In the genomic region with DNA sequence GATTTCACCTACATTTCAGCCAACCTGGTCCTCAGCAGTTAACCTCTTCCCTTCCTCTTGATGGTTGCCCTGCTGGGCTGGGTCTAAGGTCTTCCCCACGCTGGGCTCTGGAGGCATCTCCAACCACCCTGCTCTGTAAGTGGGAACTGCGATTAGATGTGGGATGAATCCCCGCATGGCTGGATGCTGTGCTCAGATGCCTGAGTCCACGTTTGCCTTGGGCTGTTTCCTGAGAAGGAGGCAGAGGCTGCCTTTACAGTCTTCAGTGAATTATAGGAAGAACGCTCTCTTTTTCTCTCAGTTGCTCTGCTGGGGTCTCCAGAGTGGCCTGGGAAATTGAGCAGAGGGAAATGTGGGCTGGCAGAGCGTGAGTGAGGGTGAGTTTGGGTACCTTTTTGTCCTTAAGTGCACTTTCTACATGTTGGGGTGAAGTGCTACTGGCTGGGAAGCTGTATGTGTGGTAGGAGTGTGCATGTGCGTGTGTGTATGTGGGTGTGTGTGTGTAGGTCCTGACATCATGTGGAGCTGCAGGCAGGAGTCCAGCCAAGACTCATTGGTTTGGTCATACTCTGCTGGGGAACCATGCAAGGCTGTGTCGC, we compare ENCODE assay signal across 10 cellular contexts. TPM values are rescaled to one million over a fixed set of nuclear protein-coding genes. Genes with fewer than 3 reads are reported as not detected.
DNase-seq lines count a peak whose midpoint lies in the region; ATAC-seq and TF ChIP-seq lines count a peak whose summit lies in the region.
"Had no signal": no experiment of that assay in that cellular context is flagged by ENCODE, and none has a peak within 500 bp of the region (broad histone marks: within the 10 kb centered on the region; RNA-seq: fewer than 3 reads in every experiment).

No MANE protein-coding gene starts in this region.

- CTCF ChIA-PET in activated B cell treated with CpG ODN at 0.5 μM for 24 hours (lab: Charles Lee) (no interaction called here), A673 (lab: Charles Lee) (no interaction called here)

- peaks cover 3% of the 10 kb centered on the region for H3K9me3 Mint-ChIP-seq in activated B cell treated with CpG ODN at 0.5 μM for 24 hours
- H3K9me3 Mint-ChIP-seq in effector memory CD8-positive, alpha-beta T cell = peaks cover 2 to 7% of the 10 kb centered on the region in 2 donors

- H3K79me2 ChIP-seq in DND-41 (ENCODE audit: insufficient read depth, low read length) = no peaks in the 10 kb centered on the region; the same call in 1 of the 2 replicates

- H3K4me3 Mint-ChIP-seq in activated B cell treated with CpG ODN at 0.5 μM for 24 hours = peak overlapping the region; percentile 79
- H3K4me3 Mint-ChIP-seq in effector memory CD8-positive, alpha-beta T cell = peak overlapping the region; percentile 98 to 100

- H4K20me1 ChIP-seq in DND-41 (ENCODE audit: insufficient read depth, low read length) = no peaks in the 10 kb centered on the region

- no TSS peak for BruUV-seq in A673 (replicated peaks; lab: Mats Ljungman, UMichigan)

- peaks cover 39% of the 10 kb centered on the region for H3K4me1 Mint-ChIP-seq in activated B cell treated with CpG ODN at 0.5 μM for 24 hours
- H3K4me1 Mint-ChIP-seq in effector memory CD8-positive, alpha-beta T cell (ENCODE audit: low read depth in 2 of 2) = peaks cover 70 to 72% of the 10 kb centered on the region in 2 donors

- H3K27ac ChIP-seq in DND-41 (ENCODE audit: low read length) (peak overlapping the region; percentile 78), sigmoid colon (peak overlapping the region; percentile 23 to 77 (median 56)), A673 (ENCODE audit: low read depth, low read length, poor library complexity, severe bottlenecking) (no peak overlapping the region)
- H3K27ac ChIP-seq: cardiac muscle cell, SJSA1 had no signal

- intact Hi-C loops in activated B cell treated with CpG ODN at 0.5 μM for 24 hours (cut with micrococcal nuclease) (no loop called here), sigmoid colon (cut with DNase I) (no loop called here), A673 (cut with micrococcal nuclease; ENCODE audit: unreplicated experiment) (no loop called here)

- peak overlapping the region; percentile 57 for H3K9ac ChIP-seq in DND-41 (ENCODE audit: low read depth, low read length)

- no peaks in the 10 kb centered on the region for H3K36me3 Mint-ChIP-seq in activated B cell treated with CpG ODN at 0.5 μM for 24 hours (ENCODE audit: low read depth)
- H3K36me3 Mint-ChIP-seq in effector memory CD8-positive, alpha-beta T cell (ENCODE audit: insufficient read depth) = peaks cover 28% of the 10 kb centered on the region

- peaks cover 54% of the 10 kb centered on the region for H3K4me1 ChIP-seq in DND-41 (ENCODE audit: insufficient read depth, low read length)
- peaks cover 0 to 11% (median 0%) of the 10 kb centered on the region in 4 donors for H3K4me1 ChIP-seq in sigmoid colon
- H3K4me1 ChIP-seq in A673 (ENCODE audit: insufficient read depth, low read length, poor library complexity, severe bottlenecking) = peaks cover 4% of the 10 kb centered on the region
- H3K4me1 ChIP-seq: SJSA1 had no signal

- no peaks in the 10 kb centered on the region for H3K27me3 ChIP-seq in DND-41 (ENCODE audit: insufficient read depth, low read length, poor library complexity)
- H3K27me3 ChIP-seq in sigmoid colon = peaks cover 2 to 21% (median 10%) of the 10 kb centered on the region in 3 donors
- H3K27me3 ChIP-seq in A673 (replicated peaks; ENCODE audit: insufficient read depth, low read depth, low read length, poor library complexity) = no peaks in the 10 kb centered on the region
- H3K27me3 ChIP-seq: cardiac muscle cell had no signal

- H2AFZ ChIP-seq in DND-41 (ENCODE audit: low read depth, low read length) = peak overlapping the region; percentile 56

- peak; percentile 38 for DNase-seq in DND-41
- DNase-seq in activated B cell treated with CpG ODN at 0.5 μM for 24 hours = no peak
- no peak for DNase-seq in effector memory CD8-positive, alpha-beta T cell
- no peak for DNase-seq in sigmoid colon
- no peak for DNase-seq in NK-92 treated with Interleukin-12 subunit alpha and Interleukin-12 subunit beta, amount 100 ng/mL, for 24 hours (lab: John Stamatoyannopoulos, UW)
- no peak for DNase-seq in A673 (ENCODE audit: low spot score)

- POLR2A ChIA-PET in activated B cell treated with CpG ODN at 0.5 μM for 24 hours (lab: Charles Lee) (interaction anchor here (0.6 kb wide), 1 partner anchor 45 kb away, joined by 3 read pairs; no protein-coding TSS in a partner anchor), A673 (lab: Charles Lee; ENCODE audit: low non-redundant PET) (no interaction called here)

- ATAC-seq in DND-41 (ENCODE audit: insufficient read depth, low read depth) (peak; percentile 8), activated B cell treated with CpG ODN at 0.5 μM for 24 hours (ENCODE audit: low read depth) (no peak), GM21737 (IDR thresholded peaks at IDR 0.05; ENCODE audit: unreplicated experiment) (no peak), HG03175 (IDR thresholded peaks at IDR 0.05; ENCODE audit: unreplicated experiment) (no peak)
- no peak for ATAC-seq in effector memory CD8-positive, alpha-beta T cell (replicated peaks)

- 49 to 77% methylated on average over 8 of the region's 8 CpGs for WGBS in sigmoid colon, 2 donors

- H3K4me3 ChIP-seq in DND-41 (ENCODE audit: low read depth in 1 of 2, low read length in 2 of 2) (peak overlapping the region; percentile 5 to 54; a peak in 2 of 4 replicates), sigmoid colon (peak overlapping the region; percentile 14 to 44 (median 38)), A673 (ENCODE audit: low read depth, low read length, poor library complexity, severe bottlenecking) (no peak overlapping the region)
- H3K4me3 ChIP-seq: cardiac muscle cell, SJSA1 had no signal

- H3K4me2 ChIP-seq in DND-41 (ENCODE audit: insufficient read depth, low read length) = peak overlapping the region; percentile 55

- no peak overlapping the region for H3K27ac Mint-ChIP-seq in activated B cell treated with CpG ODN at 0.5 μM for 24 hours
- H3K27ac Mint-ChIP-seq in effector memory CD8-positive, alpha-beta T cell = peak overlapping the region; percentile 80 to 98

- TF ChIP-seq POLR2A in sigmoid colon (IDR thresholded peaks at IDR 0.05) = no peak

- TF ChIP-seq CTCF in DND-41 (IDR thresholded peaks at IDR 0.05; ENCODE audit: borderline replicate concordance, extremely low read depth, low read length, poor library complexity, severe bottlenecking) = no peak
- no peak for TF ChIP-seq CTCF in activated B cell treated with CpG ODN at 0.5 μM for 24 hours (IDR thresholded peaks at IDR 0.05)
- no peak for TF ChIP-seq CTCF in sigmoid colon (IDR thresholded peaks at IDR 0.05)
- TF ChIP-seq CTCF in A673 (conservative IDR thresholded peaks at IDR 0.05; ENCODE audit: low read depth, low read length) = no peak

- TF ChIP-seq EP300 in sigmoid colon (IDR thresholded peaks at IDR 0.05) = no peak

- H3K27me3 Mint-ChIP-seq in activated B cell treated with CpG ODN at 0.5 μM for 24 hours = peaks cover 19% of the 10 kb centered on the region
- H3K27me3 Mint-ChIP-seq in effector memory CD8-positive, alpha-beta T cell = no peaks in the 10 kb centered on the region

- H3K36me3 ChIP-seq in DND-41 (ENCODE audit: insufficient read depth, low read length) (no peaks in the 10 kb centered on the region; the same call in 1 of the 2 replicates), sigmoid colon (no peaks in the 10 kb centered on the region), A673 (ENCODE audit: insufficient read depth, low read length, poor library complexity, severe bottlenecking) (no peaks in the 10 kb centered on the region)
- H3K36me3 ChIP-seq: cardiac muscle cell, SJSA1 had no signal

- peaks cover 8% of the 10 kb centered on the region for H3K9me3 ChIP-seq in DND-41 (ENCODE audit: insufficient read depth, low read length, severe bottlenecking)
- H3K9me3 ChIP-seq in sigmoid colon = no peaks in the 10 kb centered on the region
- no peaks in the 10 kb centered on the region for H3K9me3 ChIP-seq in A673 (ENCODE audit: low read depth, low read length, poor library complexity, severe bottlenecking)
- H3K9me3 ChIP-seq: SJSA1 had no signal

RNA-seq across cellular contexts. Expression of a gene that starts 1.5 kb away (rescaled TPM):
- total RNA-seq in activated B cell treated with CpG ODN at 0.5 μM for 24 hours (0.22 TPM in 1 of 2 replicates, not detected in the other), sigmoid colon (1 to 10 TPM; 5.3 to 7.9 (median 7.2) TPM), A673 (2021) (0.07 TPM in 1 of 2 replicates, not detected in the other)
- polyA plus RNA-seq in sigmoid colon = 10 to 100 TPM in 1 of 3 donors, 1 to 10 TPM in 2; 2.4 to 10.7 (median 2.8) TPM
- total RNA-seq: SJSA1 had no signal
- polyA plus RNA-seq: cardiac muscle cell had no signal
